1 cellular context compared by ENCODE assay signal in the genomic region with DNA sequence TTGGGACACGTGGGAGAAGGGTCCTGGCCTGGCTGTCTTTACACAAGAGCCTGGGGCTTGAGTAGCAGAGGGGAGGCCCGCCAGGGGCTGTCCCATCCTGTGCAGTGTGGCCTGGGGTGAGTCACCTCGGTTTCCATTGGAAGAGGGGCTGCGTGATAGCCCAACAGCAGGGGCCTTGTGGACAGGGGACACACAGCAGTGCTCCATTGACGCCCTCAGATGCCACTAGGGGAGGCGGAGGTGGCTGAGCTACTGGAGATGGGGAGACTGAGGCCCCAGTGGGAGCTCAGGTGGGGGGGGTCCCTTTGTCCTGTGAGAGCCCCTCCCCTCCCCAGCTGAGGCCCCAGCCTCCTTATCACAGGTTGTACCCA.
TF ChIP-seq lines count a peak whose summit lies in the region.

No MANE protein-coding gene starts in this region.

TF ChIP-seq in HepG2, 621 proteins besides CTCF, POLR2A, EP300 and RAD21 (continued from another document):
- TF ChIP-seq, protein P1, sequence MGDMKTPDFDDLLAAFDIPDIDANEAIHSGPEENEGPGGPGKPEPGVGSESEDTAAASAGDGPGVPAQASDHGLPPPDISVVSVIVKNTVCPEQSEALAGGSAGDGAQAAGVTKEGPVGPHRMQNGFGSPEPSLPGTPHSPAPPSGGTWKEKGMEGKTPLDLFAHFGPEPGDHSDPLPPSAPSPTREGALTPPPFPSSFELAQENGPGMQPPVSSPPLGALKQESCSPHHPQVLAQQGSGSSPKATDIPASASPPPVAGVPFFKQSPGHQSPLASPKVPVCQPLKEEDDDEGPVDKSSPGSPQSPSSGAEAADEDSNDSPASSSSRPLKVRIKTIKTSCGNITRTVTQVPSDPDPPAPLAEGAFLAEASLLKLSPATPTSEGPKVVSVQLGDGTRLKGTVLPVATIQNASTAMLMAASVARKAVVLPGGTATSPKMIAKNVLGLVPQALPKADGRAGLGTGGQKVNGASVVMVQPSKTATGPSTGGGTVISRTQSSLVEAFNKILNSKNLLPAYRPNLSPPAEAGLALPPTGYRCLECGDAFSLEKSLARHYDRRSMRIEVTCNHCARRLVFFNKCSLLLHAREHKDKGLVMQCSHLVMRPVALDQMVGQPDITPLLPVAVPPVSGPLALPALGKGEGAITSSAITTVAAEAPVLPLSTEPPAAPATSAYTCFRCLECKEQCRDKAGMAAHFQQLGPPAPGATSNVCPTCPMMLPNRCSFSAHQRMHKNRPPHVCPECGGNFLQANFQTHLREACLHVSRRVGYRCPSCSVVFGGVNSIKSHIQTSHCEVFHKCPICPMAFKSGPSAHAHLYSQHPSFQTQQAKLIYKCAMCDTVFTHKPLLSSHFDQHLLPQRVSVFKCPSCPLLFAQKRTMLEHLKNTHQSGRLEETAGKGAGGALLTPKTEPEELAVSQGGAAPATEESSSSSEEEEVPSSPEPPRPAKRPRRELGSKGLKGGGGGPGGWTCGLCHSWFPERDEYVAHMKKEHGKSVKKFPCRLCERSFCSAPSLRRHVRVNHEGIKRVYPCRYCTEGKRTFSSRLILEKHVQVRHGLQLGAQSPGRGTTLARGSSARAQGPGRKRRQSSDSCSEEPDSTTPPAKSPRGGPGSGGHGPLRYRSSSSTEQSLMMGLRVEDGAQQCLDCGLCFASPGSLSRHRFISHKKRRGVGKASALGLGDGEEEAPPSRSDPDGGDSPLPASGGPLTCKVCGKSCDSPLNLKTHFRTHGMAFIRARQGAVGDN (CRISPR knock-in tag; IDR thresholded peaks at IDR 0.05): peak; percentile 28; the same call in 1 of the 2 replicates
- TF ChIP-seq HNRNPUL1 (IDR thresholded peaks at IDR 0.05; ENCODE audit: low read depth, low read length) (no peak), ZNF224 (CRISPR knock-in tag; IDR thresholded peaks at IDR 0.05) (no peak), MXI1 (IDR thresholded peaks at IDR 0.05; ENCODE audit: borderline replicate concordance, low read depth, low read length) (no peak)
